In the genomic region with DNA sequence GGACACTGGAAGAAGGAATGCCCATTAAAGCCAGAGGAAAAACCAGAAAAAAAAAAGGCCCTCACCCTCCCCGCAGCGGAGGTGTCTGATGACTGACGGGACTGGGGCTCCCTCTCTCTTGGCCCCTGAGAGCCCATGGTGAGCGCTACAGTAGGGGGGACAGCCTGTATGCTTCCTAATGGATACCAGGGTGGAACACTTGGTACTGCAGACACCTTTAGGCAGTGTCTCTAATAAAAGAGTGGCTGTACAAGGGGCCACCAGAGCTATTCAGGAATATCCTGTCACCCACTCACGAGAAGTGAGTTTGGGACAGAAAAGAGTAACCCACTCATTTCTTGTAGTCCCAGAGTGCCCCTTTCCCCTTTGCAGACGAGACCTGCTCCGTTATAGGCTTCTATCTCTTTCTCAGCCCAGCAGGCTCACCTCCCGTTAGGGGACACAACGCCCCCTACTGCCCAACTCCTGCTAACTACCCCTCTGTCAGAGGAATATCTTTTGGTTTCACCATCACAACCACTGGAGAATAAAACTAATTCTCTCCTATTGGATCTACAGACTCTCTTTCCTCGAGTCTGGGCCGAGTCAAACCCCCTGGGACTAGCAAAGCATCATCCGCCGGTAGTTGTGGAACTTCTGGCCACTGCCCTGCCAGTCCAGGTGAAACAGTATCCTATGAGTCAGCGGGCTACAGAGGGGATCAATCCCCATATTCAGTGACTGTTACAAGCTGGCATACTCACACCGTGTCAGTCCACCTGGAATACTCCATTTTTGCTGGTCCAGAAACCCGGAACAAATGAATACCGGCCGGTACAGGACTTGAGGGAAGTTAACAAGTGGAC, we compare ENCODE assay signal across 2 cellular contexts.
TF ChIP-seq lines count a peak whose summit lies in the region.

No MANE protein-coding gene starts in this region.

TF ChIP-seq in HCT116, 20 proteins besides CTCF, POLR2A, EP300 and RAD21:
- TF ChIP-seq ZNF274 (IDR thresholded peaks at IDR 0.05; ENCODE audit: low read depth, low read length) (no peak), ATF3 (IDR thresholded peaks at IDR 0.05) (no peak), SIN3A (IDR thresholded peaks at IDR 0.05; ENCODE audit: low read depth) (no peak), ZFX (IDR thresholded peaks at IDR 0.05) (no peak), EZH2 (IDR thresholded peaks at IDR 0.05) (no peak), YY1 (IDR thresholded peaks at IDR 0.05; ENCODE audit: extremely low read depth, insufficient replicate concordance, low read depth, low read length) (no peak), EGR1 (IDR thresholded peaks at IDR 0.05; ENCODE audit: low read depth) (no peak), SP1 (IDR thresholded peaks at IDR 0.05; ENCODE audit: low read depth) (no peak), MAX (IDR thresholded peaks at IDR 0.05) (no peak)
- TF ChIP-seq, protein P1, sequence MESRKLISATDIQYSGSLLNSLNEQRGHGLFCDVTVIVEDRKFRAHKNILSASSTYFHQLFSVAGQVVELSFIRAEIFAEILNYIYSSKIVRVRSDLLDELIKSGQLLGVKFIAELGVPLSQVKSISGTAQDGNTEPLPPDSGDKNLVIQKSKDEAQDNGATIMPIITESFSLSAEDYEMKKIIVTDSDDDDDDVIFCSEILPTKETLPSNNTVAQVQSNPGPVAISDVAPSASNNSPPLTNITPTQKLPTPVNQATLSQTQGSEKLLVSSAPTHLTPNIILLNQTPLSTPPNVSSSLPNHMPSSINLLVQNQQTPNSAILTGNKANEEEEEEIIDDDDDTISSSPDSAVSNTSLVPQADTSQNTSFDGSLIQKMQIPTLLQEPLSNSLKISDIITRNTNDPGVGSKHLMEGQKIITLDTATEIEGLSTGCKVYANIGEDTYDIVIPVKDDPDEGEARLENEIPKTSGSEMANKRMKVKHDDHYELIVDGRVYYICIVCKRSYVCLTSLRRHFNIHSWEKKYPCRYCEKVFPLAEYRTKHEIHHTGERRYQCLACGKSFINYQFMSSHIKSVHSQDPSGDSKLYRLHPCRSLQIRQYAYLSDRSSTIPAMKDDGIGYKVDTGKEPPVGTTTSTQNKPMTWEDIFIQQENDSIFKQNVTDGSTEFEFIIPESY (IDR thresholded peaks at IDR 0.05; ENCODE audit: extremely low read depth, insufficient replicate concordance, low read length): no peak

TF ChIP-seq in HepG2, 621 proteins besides CTCF, POLR2A, EP300 and RAD21:
- TF ChIP-seq SAP130 (CRISPR knock-in tag; IDR thresholded peaks at IDR 0.05; ENCODE audit: low read depth) (peak; percentile 31; the same call in 1 of the 2 replicates), SIX4 (CRISPR knock-in tag; IDR thresholded peaks at IDR 0.05) (no peak), MIXL1 (CRISPR knock-in tag; IDR thresholded peaks at IDR 0.05) (no peak), MYPOP (CRISPR knock-in tag; IDR thresholded peaks at IDR 0.05) (no peak), HNRNPH1 (optimal IDR thresholded peaks at IDR 0.05; ENCODE audit: low read depth, low read length) (no peak), ZNF747 (CRISPR knock-in tag; IDR thresholded peaks at IDR 0.05; ENCODE audit: borderline replicate concordance) (no peak), ZNF792 (CRISPR knock-in tag; IDR thresholded peaks at IDR 0.05) (peak; percentile 95), FOSL2 (CRISPR knock-in tag; IDR thresholded peaks at IDR 0.05) (0 out of 2 replicates have a peak, but pooled peaks have one; percentile 8), ZSCAN31 (CRISPR knock-in tag; IDR thresholded peaks at IDR 0.05; ENCODE audit: low read depth) (0 out of 2 replicates have a peak, but pooled peaks have one; percentile 23), AFF4 (CRISPR knock-in tag; IDR thresholded peaks at IDR 0.05) (no peak), GLI4 (CRISPR knock-in tag; IDR thresholded peaks at IDR 0.05; ENCODE audit: borderline replicate concordance) (no peak), SMC3 (IDR thresholded peaks at IDR 0.05; ENCODE audit: low read length) (peak; percentile 68), KAT8 (CRISPR knock-in tag; IDR thresholded peaks at IDR 0.05) (no peak), ZNF775 (CRISPR knock-in tag; IDR thresholded peaks at IDR 0.05; ENCODE audit: borderline replicate concordance) (peak; percentile 91; the same call in 1 of the 2 replicates), STAG1 (CRISPR knock-in tag; IDR thresholded peaks at IDR 0.05) (peak; percentile 76), ZNF224 (CRISPR knock-in tag; IDR thresholded peaks at IDR 0.05) (no peak), ZSCAN9 (CRISPR knock-in tag; IDR thresholded peaks at IDR 0.05; ENCODE audit: borderline replicate concordance) (no peak), ZFP36L2 (CRISPR knock-in tag; IDR thresholded peaks at IDR 0.05) (no peak), KDM2A (CRISPR knock-in tag; IDR thresholded peaks at IDR 0.05; ENCODE audit: borderline replicate concordance, low read depth) (no peak), SMAD3 (CRISPR knock-in tag; IDR thresholded peaks at IDR 0.05) (0 out of 2 replicates have a peak, but pooled peaks have one; percentile 13), REPIN1 (CRISPR knock-in tag; IDR thresholded peaks at IDR 0.05; ENCODE audit: borderline replicate concordance, low read depth) (no peak), ZNF274 (CRISPR knock-in tag; IDR thresholded peaks at IDR 0.05) (no peak), HOXA3 (CRISPR knock-in tag; IDR thresholded peaks at IDR 0.05) (no peak), PTBP1 (IDR thresholded peaks at IDR 0.05; ENCODE audit: low read depth, low read length, poor library complexity, severe bottlenecking) (no peak), ZNF101 (CRISPR knock-in tag; IDR thresholded peaks at IDR 0.05; ENCODE audit: borderline replicate concordance, low read depth) (no peak), ZMAT5 (CRISPR knock-in tag; IDR thresholded peaks at IDR 0.05; ENCODE audit: borderline replicate concordance, low read depth) (no peak), TBX2 (CRISPR knock-in tag; IDR thresholded peaks at IDR 0.05; ENCODE audit: borderline replicate concordance) (0 out of 2 replicates have a peak, but pooled peaks have one; percentile 16), LCORL (IDR thresholded peaks at IDR 0.05) (no peak), LCORL (CRISPR knock-in tag; IDR thresholded peaks at IDR 0.05) (peak; percentile 44; the same call in 1 of the 2 replicates), TP53 (CRISPR knock-in tag; conservative IDR thresholded peaks at IDR 0.05) (no peak), HMGXB4 (CRISPR knock-in tag; IDR thresholded peaks at IDR 0.05; ENCODE audit: borderline replicate concordance in 1 of 2, low read depth in 1 of 2) (peak in 1 of 2 experiments; percentile 37; a peak in 1 of 4 replicates), SALL1 (CRISPR knock-in tag; IDR thresholded peaks at IDR 0.05) (no peak), ARNTL (CRISPR knock-in tag; IDR thresholded peaks at IDR 0.05) (no peak), KMT2A (CRISPR knock-in tag; IDR thresholded peaks at IDR 0.05) (no peak), ZNF333 (CRISPR knock-in tag; IDR thresholded peaks at IDR 0.05; ENCODE audit: borderline replicate concordance) (no peak), ZNF138 (CRISPR knock-in tag; IDR thresholded peaks at IDR 0.05; ENCODE audit: low read depth) (no peak)
- TF ChIP-seq, protein P2, sequence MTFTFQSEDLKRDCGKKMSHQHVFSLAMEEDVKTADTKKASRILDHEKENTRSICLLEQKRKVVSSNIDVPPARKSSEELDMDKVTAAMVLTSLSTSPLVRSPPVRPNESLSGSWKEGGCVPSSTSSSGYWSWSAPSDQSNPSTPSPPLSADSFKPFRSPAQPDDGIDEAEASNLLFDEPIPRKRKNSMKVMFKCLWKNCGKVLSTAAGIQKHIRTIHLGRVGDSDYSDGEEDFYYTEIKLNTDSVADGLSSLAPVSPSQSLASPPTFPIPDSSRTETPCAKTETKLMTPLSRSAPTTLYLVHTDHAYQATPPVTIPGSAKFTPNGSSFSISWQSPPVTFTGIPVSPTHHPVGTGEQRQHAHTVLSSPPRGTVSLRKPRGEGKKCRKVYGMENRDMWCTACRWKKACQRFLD (CRISPR knock-in tag; IDR thresholded peaks at IDR 0.05; ENCODE audit: borderline replicate concordance): no peak
- TF ChIP-seq, protein P3, sequence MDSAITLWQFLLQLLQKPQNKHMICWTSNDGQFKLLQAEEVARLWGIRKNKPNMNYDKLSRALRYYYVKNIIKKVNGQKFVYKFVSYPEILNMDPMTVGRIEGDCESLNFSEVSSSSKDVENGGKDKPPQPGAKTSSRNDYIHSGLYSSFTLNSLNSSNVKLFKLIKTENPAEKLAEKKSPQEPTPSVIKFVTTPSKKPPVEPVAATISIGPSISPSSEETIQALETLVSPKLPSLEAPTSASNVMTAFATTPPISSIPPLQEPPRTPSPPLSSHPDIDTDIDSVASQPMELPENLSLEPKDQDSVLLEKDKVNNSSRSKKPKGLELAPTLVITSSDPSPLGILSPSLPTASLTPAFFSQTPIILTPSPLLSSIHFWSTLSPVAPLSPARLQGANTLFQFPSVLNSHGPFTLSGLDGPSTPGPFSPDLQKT (CRISPR knock-in tag; IDR thresholded peaks at IDR 0.05; ENCODE audit: borderline replicate concordance): no peak
- TF ChIP-seq, protein P4, sequence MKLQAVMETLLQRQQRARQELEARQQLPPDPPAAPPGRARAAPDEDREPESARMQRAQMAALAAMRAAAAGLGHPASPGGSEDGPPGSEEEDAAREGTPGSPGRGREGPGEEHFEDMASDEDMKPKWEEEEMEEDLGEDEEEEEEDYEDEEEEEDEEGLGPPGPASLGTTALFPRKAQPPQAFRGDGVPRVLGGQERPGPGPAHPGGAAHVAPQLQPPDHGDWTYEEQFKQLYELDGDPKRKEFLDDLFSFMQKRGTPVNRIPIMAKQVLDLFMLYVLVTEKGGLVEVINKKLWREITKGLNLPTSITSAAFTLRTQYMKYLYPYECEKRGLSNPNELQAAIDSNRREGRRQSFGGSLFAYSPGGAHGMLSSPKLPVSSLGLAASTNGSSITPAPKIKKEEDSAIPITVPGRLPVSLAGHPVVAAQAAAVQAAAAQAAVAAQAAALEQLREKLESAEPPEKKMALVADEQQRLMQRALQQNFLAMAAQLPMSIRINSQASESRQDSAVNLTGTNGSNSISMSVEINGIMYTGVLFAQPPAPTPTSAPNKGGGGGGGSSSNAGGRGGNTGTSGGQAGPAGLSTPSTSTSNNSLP (IDR thresholded peaks at IDR 0.05; ENCODE audit: low read depth, low read length): no peak
